21 cellular contexts compared by ENCODE assay signal in the genomic region with DNA sequence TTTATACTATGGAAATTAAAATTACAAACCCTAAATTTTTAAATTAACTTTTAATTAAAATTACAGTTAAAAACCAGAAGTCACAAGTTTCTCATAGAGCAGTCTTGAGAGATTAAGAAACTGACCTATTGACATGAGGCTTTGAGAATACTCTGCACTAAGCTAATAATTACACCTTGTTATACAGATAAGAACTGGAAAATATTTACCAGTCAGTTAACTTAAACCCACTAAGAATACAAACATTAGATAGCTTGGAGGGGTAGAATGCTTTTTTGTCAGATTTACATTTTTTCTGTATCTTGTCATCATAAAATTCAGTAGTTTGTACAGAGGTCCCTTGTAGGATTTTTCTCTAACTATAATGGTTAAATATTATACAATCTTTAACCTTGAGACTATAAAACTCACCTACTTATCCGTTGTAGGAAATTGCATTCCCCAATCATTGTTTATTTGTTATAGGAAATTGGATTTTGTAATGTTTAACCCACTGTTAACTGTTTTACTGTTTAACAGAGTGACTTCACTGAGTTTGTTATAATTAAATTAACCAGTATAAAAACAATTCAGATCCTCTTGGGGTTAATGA.
DNase-seq lines count a peak whose midpoint lies in the region; ATAC-seq, FAIRE-seq and TF ChIP-seq lines count a peak whose summit lies in the region.
"Had no signal": no experiment of that assay in that cellular context is flagged by ENCODE, and none has a peak within 500 bp of the region (broad histone marks: within the 10 kb centered on the region; RNA-seq: fewer than 3 reads in every experiment).

No MANE protein-coding gene starts in this region.

- TF ChIP-seq CTCF in A549 (IDR thresholded peaks at IDR 0.05) = no peak
- TF ChIP-seq CTCF in kidney (IDR thresholded peaks at IDR 0.05; ENCODE audit: borderline replicate concordance, extremely low read depth, insufficient read depth) = no peak
- TF ChIP-seq CTCF in mucosa of descending colon (IDR thresholded peaks at IDR 0.05) = no peak
- no peak for TF ChIP-seq CTCF in RWPE1 (conservative IDR thresholded peaks at IDR 0.05; ENCODE audit: low read depth)

- FAIRE-seq in A549 (lab: Jason Lieb, UNC) = peak; percentile 18
- peak; percentile 95 for FAIRE-seq in TTC549 (lab: Jason Lieb, UNC)
- peak; percentile 90 for FAIRE-seq in kidney (lab: Jason Lieb, UNC)
- FAIRE-seq: GM12891, GM18507 had no signal

- no peak overlapping the region for H3K9ac ChIP-seq in kidney (ENCODE audit: low read length in 2 of 2)
- H3K9ac ChIP-seq: BLaER1, GM23248 had no signal

- 2% methylated on average over 1 of the region's 1 CpG for WGBS in A549 (ENCODE audit: missing lambda C conversion rate)

- TF ChIP-seq EP300 in A549 (IDR thresholded peaks at IDR 0.05) = peak in 1 of 2 experiments; percentile 77; a peak in 2 of 5 replicates

- H3K36me3 ChIP-seq in kidney (ENCODE audit: control insufficient read depth in 1 of 2, insufficient read depth in 2 of 2, low read length in 2 of 2) = no peaks in the 10 kb centered on the region
- H3K36me3 ChIP-seq in mucosa of descending colon (ENCODE audit: low read depth) = no peaks in the 10 kb centered on the region
- H3K36me3 ChIP-seq: BLaER1 had no signal

- peak overlapping the region; percentile 69 for H3K4me2 ChIP-seq in A549
- H3K4me2 ChIP-seq: BLaER1 had no signal

- no peak overlapping the region for H3K4me3 ChIP-seq in A549
- no peak overlapping the region for H3K4me3 ChIP-seq in kidney (ENCODE audit: low read length in 2 of 2)
- no peak overlapping the region for H3K4me3 ChIP-seq in mucosa of descending colon
- H3K4me3 ChIP-seq: BLaER1, GM23248 had no signal

- DNase-seq in A549 (ENCODE audit: low read depth in 1 of 2, low spot score in 1 of 2) = peak in 1 of 2 experiments; percentile 85
- DNase-seq in kidney = no peak
- DNase-seq in mucosa of descending colon = no peak
- no peak for DNase-seq in RWPE1 (ENCODE audit: low spot score)
- no peak for DNase-seq in GOT3 (lab: John Stamatoyannopoulos, UW)
- DNase-seq in NCI-H2029 (lab: John Stamatoyannopoulos, UW) = no peak
- DNase-seq in NCI-H1694 (lab: John Stamatoyannopoulos, UW) = no peak
- DNase-seq: CD8-positive, alpha-beta T cell; DMS 273 treated with DMSO at 0.1 percent for 48 hours; GDM1; GM23248; NCI-H1105 treated with DMSO at 0.1 percent for 48 hours; NCI-H187; NCI-H2171; NCI-H446; NK-92 treated with Interleukin-12 subunit alpha and Interleukin-12 subunit beta, amount 100 ng/mL, for 24 hours had no signal

- CTCF ChIA-PET in A549 (lab: Yijun Ruan, JAX) (interaction anchor here (0.9 to 3.7 kb wide), 3 partner anchors 13 to 258 kb away, joined by 3 to 19 read pairs (median 4); no protein-coding TSS in a partner anchor), RWPE1 (lab: Yijun Ruan, JAX) (no interaction called here)

- intact Hi-C loops in kidney (cut with DNase I) (no loop called here), mucosa of descending colon (cut with DNase I, micrococcal nuclease) (no loop called here)

- POLR2A ChIA-PET in A549 (lab: Yijun Ruan, JAX) (no interaction called here), RWPE1 (lab: Yijun Ruan, JAX; ENCODE audit: low non-redundant PET) (interaction anchor here (0.6 kb wide), 1 partner anchor 33 kb away, joined by 3 read pairs; no protein-coding TSS in a partner anchor)

- no peak for TF ChIP-seq POLR2A in A549 (IDR thresholded peaks at IDR 0.05; ENCODE audit: low read length)

- TF ChIP-seq RAD21 in A549 (conservative IDR thresholded peaks at IDR 0.05 in 1 of 2, IDR thresholded peaks at IDR 0.05 in 1 of 2) = no peak

- H3K27ac ChIP-seq in A549 (peak overlapping the region; percentile 73 to 79; a peak in 5 of 6 replicates), kidney (ENCODE audit: low read depth in 2 of 2, low read length in 2 of 2) (no peak overlapping the region), RWPE1 (no peak overlapping the region)
- H3K27ac ChIP-seq: 22Rv1, BLaER1, GM23248 had no signal

- H3K4me1 ChIP-seq in A549 = peaks cover 35% of the 10 kb centered on the region
- peaks cover 2 to 13% of the 10 kb centered on the region in 2 donors for H3K4me1 ChIP-seq in kidney (ENCODE audit: control insufficient read depth in 1 of 2, insufficient read depth in 1 of 2, low read depth in 1 of 2, low read length in 2 of 2)
- peaks cover 10% of the 10 kb centered on the region for H3K4me1 ChIP-seq in mucosa of descending colon (ENCODE audit: low read depth)
- H3K4me1 ChIP-seq: BLaER1 had no signal

- H3K9me3 ChIP-seq in A549 (peaks cover 4% of the 10 kb centered on the region; the same call in 1 of the 3 replicates), kidney (ENCODE audit: control insufficient read depth in 1 of 2, low read length in 2 of 2) (no peaks in the 10 kb centered on the region), mucosa of descending colon (no peaks in the 10 kb centered on the region)
- H3K9me3 ChIP-seq: BLaER1 had no signal

- ATAC-seq in A549 (peak; percentile 44 to 80), mucosa of descending colon (peak; percentile 86)
- ATAC-seq: CD8-positive, alpha-beta T cell had no signal

TF ChIP-seq in A549, 52 proteins besides CTCF, POLR2A, EP300 and RAD21:
- TF ChIP-seq CBX8 (IDR thresholded peaks at IDR 0.05) (no peak), JUNB (IDR thresholded peaks at IDR 0.05) (peak; percentile 84), HDAC2 (IDR thresholded peaks at IDR 0.05) (no peak), FOSL2 (IDR thresholded peaks at IDR 0.05) (peak; percentile 49; the same call in 1 of the 2 replicates), FOSL2 (CRISPR knock-in tag; IDR thresholded peaks at IDR 0.05) (peak; percentile 15; the same call in 1 of the 2 replicates), HEYL (CRISPR knock-in tag; IDR thresholded peaks at IDR 0.05) (no peak), MAFK (IDR thresholded peaks at IDR 0.05; ENCODE audit: partially characterized antibody) (peak; percentile 42), JUN (IDR thresholded peaks at IDR 0.05) (0 out of 5 replicates have a peak, but pooled peaks of 1 of the 2 experiments have one; percentile 57), GATA3 (IDR thresholded peaks at IDR 0.05; ENCODE audit: borderline replicate concordance) (peak; percentile 97), ZFP36 (IDR thresholded peaks at IDR 0.05; ENCODE audit: borderline replicate concordance, partially characterized antibody) (peak; percentile 26), CEBPB (IDR thresholded peaks at IDR 0.05) (peak; percentile 72 to 89)
- TF ChIP-seq, protein P1, sequence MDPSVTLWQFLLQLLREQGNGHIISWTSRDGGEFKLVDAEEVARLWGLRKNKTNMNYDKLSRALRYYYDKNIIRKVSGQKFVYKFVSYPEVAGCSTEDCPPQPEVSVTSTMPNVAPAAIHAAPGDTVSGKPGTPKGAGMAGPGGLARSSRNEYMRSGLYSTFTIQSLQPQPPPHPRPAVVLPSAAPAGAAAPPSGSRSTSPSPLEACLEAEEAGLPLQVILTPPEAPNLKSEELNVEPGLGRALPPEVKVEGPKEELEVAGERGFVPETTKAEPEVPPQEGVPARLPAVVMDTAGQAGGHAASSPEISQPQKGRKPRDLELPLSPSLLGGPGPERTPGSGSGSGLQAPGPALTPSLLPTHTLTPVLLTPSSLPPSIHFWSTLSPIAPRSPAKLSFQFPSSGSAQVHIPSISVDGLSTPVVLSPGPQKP (IDR thresholded peaks at IDR 0.05; ENCODE audit: low read depth, low read length) = no peak
- TF ChIP-seq, protein P2, sequence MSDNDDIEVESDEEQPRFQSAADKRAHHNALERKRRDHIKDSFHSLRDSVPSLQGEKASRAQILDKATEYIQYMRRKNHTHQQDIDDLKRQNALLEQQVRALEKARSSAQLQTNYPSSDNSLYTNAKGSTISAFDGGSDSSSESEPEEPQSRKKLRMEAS (IDR thresholded peaks at IDR 0.05) = no peak; the same call in 1 of the 2 replicates
- TF ChIP-seq, protein P3, sequence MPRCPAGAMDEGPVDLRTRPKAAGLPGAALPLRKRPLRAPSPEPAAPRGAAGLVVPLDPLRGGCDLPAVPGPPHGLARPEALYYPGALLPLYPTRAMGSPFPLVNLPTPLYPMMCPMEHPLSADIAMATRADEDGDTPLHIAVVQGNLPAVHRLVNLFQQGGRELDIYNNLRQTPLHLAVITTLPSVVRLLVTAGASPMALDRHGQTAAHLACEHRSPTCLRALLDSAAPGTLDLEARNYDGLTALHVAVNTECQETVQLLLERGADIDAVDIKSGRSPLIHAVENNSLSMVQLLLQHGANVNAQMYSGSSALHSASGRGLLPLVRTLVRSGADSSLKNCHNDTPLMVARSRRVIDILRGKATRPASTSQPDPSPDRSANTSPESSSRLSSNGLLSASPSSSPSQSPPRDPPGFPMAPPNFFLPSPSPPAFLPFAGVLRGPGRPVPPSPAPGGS (IDR thresholded peaks at IDR 0.05) = peak; percentile 82; the same call in 2 of the 3 replicates
- TF ChIP-seq, protein P4, sequence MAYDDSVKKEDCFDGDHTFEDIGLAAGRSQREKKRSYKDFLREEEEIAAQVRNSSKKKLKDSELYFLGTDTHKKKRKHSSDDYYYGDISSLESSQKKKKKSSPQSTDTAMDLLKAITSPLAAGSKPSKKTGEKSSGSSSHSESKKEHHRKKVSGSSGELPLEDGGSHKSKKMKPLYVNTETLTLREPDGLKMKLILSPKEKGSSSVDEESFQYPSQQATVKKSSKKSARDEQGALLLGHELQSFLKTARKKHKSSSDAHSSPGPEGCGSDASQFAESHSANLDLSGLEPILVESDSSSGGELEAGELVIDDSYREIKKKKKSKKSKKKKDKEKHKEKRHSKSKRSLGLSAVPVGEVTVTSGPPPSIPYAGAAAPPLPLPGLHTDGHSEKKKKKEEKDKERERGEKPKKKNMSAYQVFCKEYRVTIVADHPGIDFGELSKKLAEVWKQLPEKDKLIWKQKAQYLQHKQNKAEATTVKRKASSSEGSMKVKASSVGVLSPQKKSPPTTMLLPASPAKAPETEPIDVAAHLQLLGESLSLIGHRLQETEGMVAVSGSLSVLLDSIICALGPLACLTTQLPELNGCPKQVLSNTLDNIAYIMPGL (CRISPR knock-in tag; IDR thresholded peaks at IDR 0.05; ENCODE audit: borderline replicate concordance) = no peak
- TF ChIP-seq, protein P5, sequence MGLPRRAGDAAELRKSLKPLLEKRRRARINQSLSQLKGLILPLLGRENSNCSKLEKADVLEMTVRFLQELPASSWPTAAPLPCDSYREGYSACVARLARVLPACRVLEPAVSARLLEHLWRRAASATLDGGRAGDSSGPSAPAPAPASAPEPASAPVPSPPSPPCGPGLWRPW (IDR thresholded peaks at IDR 0.05) = peak; percentile 23; the same call in 1 of the 2 replicates

Comparison
In these comparisons a context has a peak if more than half of its experiments do, and no peak if none do; other contexts are left out.
1. H3K27ac ChIP-seq: peak in A549 (2 of 2); none in kidney (0 of 2) and RWPE1 (single experiment).